11 cellular contexts compared by ENCODE assay signal in the genomic region with DNA sequence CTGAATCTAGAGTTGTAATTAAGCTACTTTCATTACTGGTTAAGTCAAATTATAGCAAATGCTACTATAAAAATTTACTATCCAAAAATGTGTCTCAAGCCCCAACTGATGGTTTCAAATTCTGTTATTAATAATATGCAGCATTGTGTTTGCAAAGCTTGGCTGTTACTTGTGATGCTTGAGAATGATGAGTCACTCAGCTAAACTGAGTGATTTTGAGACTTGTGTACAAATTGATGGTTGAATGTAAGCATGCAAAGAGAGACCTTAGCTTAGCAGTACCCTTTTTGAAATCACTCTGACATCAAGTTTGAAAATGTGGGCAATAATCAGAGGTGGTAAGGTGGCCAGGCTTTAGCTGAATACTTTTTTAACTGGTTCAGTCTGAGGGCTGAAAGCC.
DNase-seq lines count a peak whose midpoint lies in the region; ATAC-seq and TF ChIP-seq lines count a peak whose summit lies in the region.
"Had no signal": no experiment of that assay in that cellular context is flagged by ENCODE, and none has a peak within 500 bp of the region (broad histone marks: within the 10 kb centered on the region; RNA-seq: fewer than 3 reads in every experiment).

No MANE protein-coding gene starts in this region.

- no peak for TF ChIP-seq POLR2A in GM18505 (IDR thresholded peaks at IDR 0.05; ENCODE audit: borderline replicate concordance, extremely low read depth, insufficient read depth, insufficient read length)

- ATAC-seq in GM18505 (IDR thresholded peaks at IDR 0.05; ENCODE audit: unreplicated experiment) (peak; percentile 83), GM21528 (IDR thresholded peaks at IDR 0.05; ENCODE audit: low FRiP score, unreplicated experiment) (peak; percentile 73), HG03442 (IDR thresholded peaks at IDR 0.05; ENCODE audit: unreplicated experiment) (peak; percentile 91)

- DNase-seq in fibroblast of the conjunctiva (ENCODE audit: low read depth) = peak; percentile 16
- DNase-seq in AG20443 (ENCODE audit: low spot score) = no peak
- no peak for DNase-seq in DMS79 treated with DMSO at 0.1 percent for 48 hours (lab: John Stamatoyannopoulos, UW)
- no peak for DNase-seq in NCI-H526 (lab: John Stamatoyannopoulos, UW)
- no peak for DNase-seq in NAMALWA (ENCODE audit: low spot score)
- DNase-seq: activated CD8-positive, alpha-beta memory T cell treated with anti-CD3 and anti-CD28 coated beads for 24 hours; NCI-H345; sigmoid colon had no signal
